8 cellular contexts compared by ENCODE assay signal in the genomic region with DNA sequence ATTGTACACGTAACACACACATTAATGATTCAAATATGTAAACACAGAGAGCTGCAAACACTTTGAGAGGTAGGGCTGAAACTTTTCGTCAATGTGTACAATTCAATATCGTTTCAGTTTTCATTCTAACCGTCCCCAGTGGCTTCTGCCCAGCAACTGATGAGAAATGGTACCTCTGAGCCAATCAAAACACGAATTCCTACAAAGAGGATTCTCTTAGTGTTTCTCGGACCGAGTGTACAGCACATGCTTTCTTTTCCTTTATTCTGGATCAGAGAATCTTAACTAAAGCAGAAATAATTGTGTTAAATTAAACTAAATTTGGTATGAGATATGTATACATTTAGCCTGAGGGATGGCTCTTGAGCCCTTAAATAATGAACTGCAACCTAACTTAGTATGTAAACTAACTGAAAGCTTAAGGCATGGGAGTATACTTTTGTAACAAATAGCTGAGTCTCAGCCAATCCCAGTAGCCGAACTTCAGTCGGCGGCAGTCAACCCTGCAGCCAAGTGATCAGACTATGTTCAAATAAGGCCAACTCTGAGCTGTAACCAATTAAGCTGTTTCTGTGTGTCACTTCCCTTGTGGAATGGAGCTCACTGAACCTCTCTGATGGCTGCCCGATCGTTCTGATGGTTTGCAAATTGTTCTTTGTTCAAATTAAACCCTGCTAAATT. TPM values are rescaled to one million over a fixed set of nuclear protein-coding genes. Genes with fewer than 3 reads are reported as not detected.
DNase-seq lines count a peak whose midpoint lies in the region; ATAC-seq and TF ChIP-seq lines count a peak whose summit lies in the region.

No MANE protein-coding gene starts in this region.

- ATAC-seq in GM21786 (IDR thresholded peaks at IDR 0.05; ENCODE audit: unreplicated experiment) (peak; percentile 90), gastroesophageal sphincter (peak; percentile 99)

- WGBS in gastroesophageal sphincter (ENCODE audit: low coverage in 1 of 2), 2 donors, result 1 to 3% methylated on average over 8 to 10 of the region's 12 CpGs

- TF ChIP-seq POLR2A in gastroesophageal sphincter (IDR thresholded peaks at IDR 0.05), result peak; percentile 49 to 71

- peak overlapping the region; percentile 82 for H3K4me3 ChIP-seq in Karpas-422 (ENCODE audit: low read length)
- peak overlapping the region; percentile 48 to 91 for H3K4me3 ChIP-seq in gastroesophageal sphincter

- no peaks in the 10 kb centered on the region; the same call in 1 of the 2 replicates for H3K79me2 ChIP-seq in Karpas-422 (ENCODE audit: low read length)

- no peaks in the 10 kb centered on the region for H4K20me1 ChIP-seq in Karpas-422 (ENCODE audit: insufficient read depth, low read depth, low read length)

- no peak for TF ChIP-seq CTCF in gastroesophageal sphincter (IDR thresholded peaks at IDR 0.05)

- H3K27me3 ChIP-seq in Karpas-422 (ENCODE audit: low read length) (no peaks in the 10 kb centered on the region), gastroesophageal sphincter (no peaks in the 10 kb centered on the region)

- peak overlapping the region; percentile 90 for H3K9ac ChIP-seq in Karpas-422 (ENCODE audit: low read length)

- no peaks in the 10 kb centered on the region; the same call in 1 of the 2 replicates for H3K9me3 ChIP-seq in Karpas-422 (ENCODE audit: low read length)
- H3K9me3 ChIP-seq in gastroesophageal sphincter, result peaks cover 0 to 6% (median 0%) of the 10 kb centered on the region in 3 donors

- H2AFZ ChIP-seq in Karpas-422 (ENCODE audit: low read length), result 0 out of 2 replicates have a peak overlapping the region, but pooled peaks have one; percentile 29

- H3K9me2 ChIP-seq in Karpas-422 (replicated peaks; ENCODE audit: insufficient read depth, low read length), result no peaks in the 10 kb centered on the region

- H3K27ac ChIP-seq in Karpas-422 (ENCODE audit: low read length) (peak overlapping the region; percentile 98), gastroesophageal sphincter (peak overlapping the region; percentile 86 to 99 (median 90)), temporal lobe (ENCODE audit: low read depth, low read length) (peak overlapping the region; percentile 28)

- H3K4me2 ChIP-seq in Karpas-422 (ENCODE audit: low read depth, low read length, poor library complexity, severe bottlenecking), result peak overlapping the region; percentile 98

- DNase-seq in DMS79 treated with DMSO at 0.1 percent for 48 hours (lab: John Stamatoyannopoulos, UW), result peak; percentile 73
- peak; percentile 97 for DNase-seq in Karpas-422
- peak; percentile 95 for DNase-seq in SIG-M5 treated with dmso at 0.1 percent for 504 hours (lab: John Stamatoyannopoulos, UW; ENCODE audit: unreplicated experiment)
- DNase-seq in activated naive CD4-positive, alpha-beta T cell (lab: John Stamatoyannopoulos, UW), result peak; percentile 14 to 60 (median 29)
- peak; percentile 59 for DNase-seq in occipital lobe (lab: John Stamatoyannopoulos, UW)

- TF ChIP-seq EP300 in gastroesophageal sphincter (IDR thresholded peaks at IDR 0.05), result no peak

- H3K4me1 ChIP-seq in Karpas-422 (ENCODE audit: low read length), result peaks cover 46% of the 10 kb centered on the region
- peaks cover 0 to 32% (median 6%) of the 10 kb centered on the region in 3 donors for H3K4me1 ChIP-seq in gastroesophageal sphincter

- H3K36me3 ChIP-seq in Karpas-422 (ENCODE audit: insufficient read depth, low read length) (peaks cover 3% of the 10 kb centered on the region; the same call in 1 of the 2 replicates), gastroesophageal sphincter (peaks cover 0 to 16% of the 10 kb centered on the region in 2 donors)

RNA-seq across cellular contexts. Expression of gene BTN2A1, which starts 16.1 kb away (rescaled TPM):
- total RNA-seq in Karpas-422 (2014; rRNA removed; shearing (Covaris generic); ENCODE audit: low replicate concordance), result 6.4 and 12.6 TPM in 2 replicates
- total RNA-seq in gastroesophageal sphincter (10 to 100 TPM; 14.7 to 23.9 (median 18.2) TPM), occipital lobe (13.1 TPM), temporal lobe (11.1 TPM)

RNA-seq across cellular contexts. Expression of gene BTN1A1, which starts 26.2 kb away (rescaled TPM):
- total RNA-seq in Karpas-422 (2014; rRNA removed; shearing (Covaris generic); ENCODE audit: low replicate concordance), result 0.22 TPM in 1 of 2 replicates, not detected in the other
- total RNA-seq in gastroesophageal sphincter (not detected), occipital lobe (not detected), temporal lobe (not detected)

RNA-seq across cellular contexts. Expression of gene BTN3A3, which starts 33.6 kb away (rescaled TPM):
- total RNA-seq in Karpas-422 (2014; rRNA removed; shearing (Covaris generic); ENCODE audit: low replicate concordance), result 15.2 and 24.1 TPM in 2 replicates
- total RNA-seq in gastroesophageal sphincter (10 to 100 TPM in 2 of 4 donors, 1 to 10 TPM in 2; 5.0 to 13.4 (median 8.2) TPM), occipital lobe (2.8 TPM), temporal lobe (0.74 TPM)

Comparison
In these comparisons a context has a peak if more than half of its experiments do, and no peak if none do; other contexts are left out.
1. Peak in every context shown above with its lines: DNase-seq, ATAC-seq, H3K4me3 ChIP-seq and H3K27ac ChIP-seq.
2. DNase-seq: peak in every context shown above with its lines; median percentile 97 in Karpas-422; 95 in SIG-M5 treated with dmso at 0.1 percent for 504 hours; 73 in DMS79 treated with DMSO at 0.1 percent for 48 hours; 59 in occipital lobe; 29 in activated naive CD4-positive, alpha-beta T cell.
3. H3K27ac ChIP-seq: peak in every context shown above with its lines; median percentile 98 in Karpas-422; 90 in gastroesophageal sphincter; 28 in temporal lobe.